In the genomic region with DNA sequence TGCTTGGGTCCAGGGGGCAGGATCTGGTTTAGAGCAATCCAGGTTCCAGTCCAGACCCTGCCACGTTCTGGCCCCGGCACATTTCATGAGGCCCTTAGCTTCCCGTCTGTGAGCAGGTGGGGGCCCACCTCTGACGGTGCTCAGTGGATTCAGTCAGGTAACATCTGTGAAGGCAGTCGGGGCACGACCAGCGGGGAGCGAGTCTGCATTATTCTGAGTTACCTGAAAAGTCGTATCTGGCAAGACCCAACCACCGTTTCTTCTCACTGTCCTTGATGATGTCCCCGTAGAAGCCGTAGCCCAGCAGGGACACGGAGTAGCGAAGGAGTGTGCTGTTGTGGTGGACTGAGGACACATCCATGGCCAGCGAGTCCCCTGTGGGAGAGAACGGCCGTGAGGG, we compare ENCODE assay signal across 21 cellular contexts.
"Had no signal": no experiment of that assay in that cellular context is flagged by ENCODE, and none has a peak within 500 bp of the region (broad histone marks: within the 10 kb centered on the region; RNA-seq: fewer than 3 reads in every experiment).

No MANE protein-coding gene starts in this region.

- H3K4me3 Mint-ChIP-seq: naive thymus-derived CD4-positive, alpha-beta T cell; stimulated activated naive B cell treated with anti-CD40 and anti-IgM and Interleukin-4, amounts not matched to agents 10 μg/mL and 1 μg/mL and 100 μg/mL, for 72 hours; stimulated activated naive CD8-positive, alpha-beta T cell treated with anti-CD3 and anti-CD28 coated beads, Interleukin-15, amount 100 ng/mL, for 72 hours had no signal

- H3K79me2 ChIP-seq: hepatocyte had no signal

- H3K9me3 ChIP-seq: psoas muscle, right lobe of liver, spleen, testis, tibial nerve, upper lobe of right lung, vagina had no signal

- H3K9me3 Mint-ChIP-seq: stimulated activated naive B cell treated with anti-CD40 and anti-IgM and Interleukin-4, amounts not matched to agents 10 μg/mL and 1 μg/mL and 100 μg/mL, for 72 hours; stimulated activated naive CD8-positive, alpha-beta T cell treated with anti-CD3 and anti-CD28 coated beads, Interleukin-15, amount 100 ng/mL, for 72 hours had no signal

- H2AFZ ChIP-seq: hepatocyte had no signal

- H3K4me1 ChIP-seq: psoas muscle, right lobe of liver, spleen, testis, tibial nerve, upper lobe of right lung, vagina had no signal

- H3K4me1 Mint-ChIP-seq: stimulated activated naive CD8-positive, alpha-beta T cell treated with anti-CD3 and anti-CD28 coated beads, Interleukin-15, amount 100 ng/mL, for 72 hours had no signal

- DNase-seq: cortex of kidney; dorsolateral prefrontal cortex; effector CD8-positive, alpha-beta T cell; foreskin melanocyte; head of caudate nucleus; left colon; naive thymus-derived CD4-positive, alpha-beta T cell; psoas muscle; retina; right lobe of liver; spleen; stimulated activated CD4-positive, alpha-beta T cell treated with anti-CD3 and anti-CD28 coated beads, Interleukin-15, amount 100 ng/mL, for 24 hours; stimulated activated CD4-positive, alpha-beta T cell treated with anti-CD3 and anti-CD28 coated beads, Interleukin-1b, Interleukin-23, amount 100 ng/mL, for 48 hours; stimulated activated CD4-positive, alpha-beta T cell treated with anti-CD3 and anti-CD28 coated beads, Interleukin-4, amount 100 ng/mL, for 4 hours; stimulated activated naive B cell treated with anti-CD40 and anti-IgM and Interleukin-4, amounts not matched to agents 10 μg/mL and 1 μg/mL and 100 μg/mL, for 72 hours; stimulated activated naive CD8-positive, alpha-beta T cell treated with anti-CD3 and anti-CD28 coated beads, Interleukin-15, amount 100 ng/mL, for 72 hours; testis; upper lobe of right lung had no signal

- H3K4me3 ChIP-seq: dorsolateral prefrontal cortex, hepatocyte, psoas muscle, right lobe of liver, spleen, testis, tibial nerve, upper lobe of right lung, vagina had no signal

- H3K27me3 Mint-ChIP-seq: naive thymus-derived CD4-positive, alpha-beta T cell; stimulated activated naive B cell treated with anti-CD40 and anti-IgM and Interleukin-4, amounts not matched to agents 10 μg/mL and 1 μg/mL and 100 μg/mL, for 72 hours; stimulated activated naive CD8-positive, alpha-beta T cell treated with anti-CD3 and anti-CD28 coated beads, Interleukin-15, amount 100 ng/mL, for 72 hours had no signal

- H3K27me3 ChIP-seq: dorsolateral prefrontal cortex, hepatocyte, right lobe of liver, spleen, testis, tibial nerve, upper lobe of right lung, vagina had no signal

- H3K27ac ChIP-seq: dorsolateral prefrontal cortex, hepatocyte, psoas muscle, right lobe of liver, spleen, testis, tibial nerve, upper lobe of right lung, vagina had no signal

- ATAC-seq: left colon; naive thymus-derived CD4-positive, alpha-beta T cell; psoas muscle; right lobe of liver; stimulated activated naive B cell treated with anti-CD40 and anti-IgM and Interleukin-4, amounts not matched to agents 10 μg/mL and 1 μg/mL and 100 μg/mL, for 72 hours; stimulated activated naive CD8-positive, alpha-beta T cell treated with anti-CD3 and anti-CD28 coated beads, Interleukin-15, amount 100 ng/mL, for 72 hours; upper lobe of right lung had no signal

- H3K27ac Mint-ChIP-seq: stimulated activated naive B cell treated with anti-CD40 and anti-IgM and Interleukin-4, amounts not matched to agents 10 μg/mL and 1 μg/mL and 100 μg/mL, for 72 hours had no signal

- H3K4me2 ChIP-seq: hepatocyte had no signal
